ENCODE assay signal across 21 cellular contexts in genomic region chr3:148450819-148451218, GRCh38.
DNase-seq lines count a peak whose midpoint lies in the region; ATAC-seq and TF ChIP-seq lines count a peak whose summit lies in the region.
"Had no signal": no experiment of that assay in that cellular context is flagged by ENCODE, and none has a peak within 500 bp of the region (broad histone marks: within the 10 kb centered on the region; RNA-seq: fewer than 3 reads in every experiment).

No MANE protein-coding gene starts in this region.

- H3K36me3 Mint-ChIP-seq in WTC11 (no peaks in the 10 kb centered on the region), progenitor cell of endocrine pancreas (ENCODE audit: insufficient read depth) (peaks cover 2% of the 10 kb centered on the region)
- no peaks in the 10 kb centered on the region for H3K36me3 Mint-ChIP-seq in activated T-cell treated with anti-CD3 and anti-CD28 coated beads, Interleukin-2, amount 50 U/mL, for 4 hours (ENCODE audit: insufficient read depth)

- H3K36me3 ChIP-seq in Loucy (ENCODE audit: insufficient read depth, low read length): no peaks in the 10 kb centered on the region
- H3K36me3 ChIP-seq: neutrophil had no signal

- ATAC-seq in WTC11: peak; percentile 96
- ATAC-seq in GM18517 (IDR thresholded peaks at IDR 0.05; ENCODE audit: unreplicated experiment): no peak
- ATAC-seq in activated T-cell treated with anti-CD3 and anti-CD28 coated beads, Interleukin-2, amount 50 U/mL, for 4 hours: no peak
- ATAC-seq: activated CD4-positive, CD25-positive, alpha-beta regulatory T cell treated with anti-CD3 and anti-CD28 coated beads, Interleukin-2, amount 50 U/mL, for 24 hours; activated CD8-positive, alpha-beta T cell treated with anti-CD3 and anti-CD28 coated beads for 36 hours; left ventricle myocardium superior; mucosa of descending colon; stimulated activated naive CD8-positive, alpha-beta T cell treated with anti-CD3 and anti-CD28 coated beads, Interleukin-15, amount 100 ng/mL, for 72 hours had no signal

- peak overlapping the region; percentile 28 for H3K4me2 ChIP-seq in Loucy (ENCODE audit: low read depth, low read length, poor library complexity, severe bottlenecking)

- H3K4me1 Mint-ChIP-seq in WTC11: peaks cover 10% of the 10 kb centered on the region
- H3K4me1 Mint-ChIP-seq in progenitor cell of endocrine pancreas (ENCODE audit: low read depth): peaks cover 47% of the 10 kb centered on the region
- no peaks in the 10 kb centered on the region for H3K4me1 Mint-ChIP-seq in activated T-cell treated with anti-CD3 and anti-CD28 coated beads, Interleukin-2, amount 50 U/mL, for 4 hours (ENCODE audit: low read depth)
- H3K4me1 Mint-ChIP-seq: stimulated activated naive CD8-positive, alpha-beta T cell treated with anti-CD3 and anti-CD28 coated beads, Interleukin-15, amount 100 ng/mL, for 72 hours had no signal

- peak overlapping the region; percentile 70 for H2AFZ ChIP-seq in Loucy (ENCODE audit: low read length)

- H3K9me3 ChIP-seq in Loucy (ENCODE audit: insufficient read depth, low read depth, low read length): no peaks in the 10 kb centered on the region
- H3K9me3 ChIP-seq: mucosa of descending colon, neutrophil had no signal

- H3K4me3 Mint-ChIP-seq in WTC11: no peak overlapping the region
- H3K4me3 Mint-ChIP-seq in progenitor cell of endocrine pancreas (ENCODE audit: low read depth): no peak overlapping the region
- H3K4me3 Mint-ChIP-seq in activated T-cell treated with anti-CD3 and anti-CD28 coated beads, Interleukin-2, amount 50 U/mL, for 4 hours: no peak overlapping the region
- H3K4me3 Mint-ChIP-seq: activated CD8-positive, alpha-beta T cell treated with anti-CD3 and anti-CD28 coated beads for 36 hours; stimulated activated naive CD8-positive, alpha-beta T cell treated with anti-CD3 and anti-CD28 coated beads, Interleukin-15, amount 100 ng/mL, for 72 hours had no signal

- TF ChIP-seq CTCF in Loucy (conservative IDR thresholded peaks at IDR 0.05; ENCODE audit: low read length) (no peak), WTC11 (IDR thresholded peaks at IDR 0.05) (no peak), progenitor cell of endocrine pancreas (IDR thresholded peaks at IDR 0.05; ENCODE audit: unreplicated experiment) (no peak)

- no peaks in the 10 kb centered on the region for H3K9me3 Mint-ChIP-seq in WTC11
- peaks cover 3% of the 10 kb centered on the region for H3K9me3 Mint-ChIP-seq in progenitor cell of endocrine pancreas (ENCODE audit: low read depth)
- peaks cover 9% of the 10 kb centered on the region for H3K9me3 Mint-ChIP-seq in activated T-cell treated with anti-CD3 and anti-CD28 coated beads, Interleukin-2, amount 50 U/mL, for 4 hours
- H3K9me3 Mint-ChIP-seq: activated CD8-positive, alpha-beta T cell treated with anti-CD3 and anti-CD28 coated beads for 36 hours had no signal

- H3K4me1 ChIP-seq in Loucy (ENCODE audit: insufficient read depth, low read length, poor library complexity, severe bottlenecking): peaks cover 4% of the 10 kb centered on the region

- CTCF ChIA-PET in WTC11 (lab: Charles Lee): interaction anchor here (0.6 kb wide), 1 partner anchor 71 kb away, joined by 3 read pairs; no protein-coding TSS in a partner anchor

- H3K27me3 Mint-ChIP-seq in WTC11 (ENCODE audit: low read depth): no peaks in the 10 kb centered on the region
- H3K27me3 Mint-ChIP-seq in progenitor cell of endocrine pancreas: no peaks in the 10 kb centered on the region
- no peaks in the 10 kb centered on the region for H3K27me3 Mint-ChIP-seq in activated T-cell treated with anti-CD3 and anti-CD28 coated beads, Interleukin-2, amount 50 U/mL, for 4 hours (ENCODE audit: low read depth)
- H3K27me3 Mint-ChIP-seq: activated CD8-positive, alpha-beta T cell treated with anti-CD3 and anti-CD28 coated beads for 36 hours; stimulated activated naive CD8-positive, alpha-beta T cell treated with anti-CD3 and anti-CD28 coated beads, Interleukin-15, amount 100 ng/mL, for 72 hours had no signal

- H3K27me3 ChIP-seq in Loucy (ENCODE audit: insufficient read depth, low read length, poor library complexity, severe bottlenecking): no peaks in the 10 kb centered on the region
- H3K27me3 ChIP-seq: neutrophil had no signal

- H3K9ac ChIP-seq in Loucy (ENCODE audit: low read depth, low read length, poor library complexity, severe bottlenecking): peak overlapping the region; percentile 31

- POLR2A ChIA-PET in WTC11 (lab: Charles Lee): no interaction called here

- no peaks in the 10 kb centered on the region for H3K79me2 ChIP-seq in Loucy (ENCODE audit: insufficient read depth, low read length)

- DNase-seq in DMS 273 (lab: John Stamatoyannopoulos, UW; ENCODE audit: unreplicated experiment) (peak; percentile 5), DMS 273 treated with DMSO at 0.1 percent for 48 hours (lab: John Stamatoyannopoulos, UW) (no peak), WTC11 (ENCODE audit: low spot score) (no peak), progenitor cell of endocrine pancreas (ENCODE audit: low spot score, unreplicated experiment) (no peak), NCI-H2227 (lab: John Stamatoyannopoulos, UW; ENCODE audit: unreplicated experiment) (no peak)
- DNase-seq in activated T-cell treated with anti-CD3 and anti-CD28 coated beads, Interleukin-2, amount 50 U/mL, for 4 hours: no peak
- DNase-seq: activated CD8-positive, alpha-beta T cell treated with anti-CD3 and anti-CD28 coated beads for 36 hours; activated naive CD4-positive, alpha-beta T cell; cortex of kidney; GF-D8; HCEC 1CT; left ventricle myocardium superior; mucosa of descending colon; retina; stimulated activated CD4-positive, alpha-beta T cell treated with anti-CD3 and anti-CD28 coated beads, Interleukin-4, amount 100 ng/mL, for 4 hours; stimulated activated naive CD8-positive, alpha-beta T cell treated with anti-CD3 and anti-CD28 coated beads, Interleukin-15, amount 100 ng/mL, for 72 hours; trophoblast cell had no signal

- H3K9me2 ChIP-seq in Loucy (replicated peaks; ENCODE audit: low read depth, low read length): no peaks in the 10 kb centered on the region

- H3F3A ChIP-seq in Loucy (ENCODE audit: low read depth): no peaks in the 10 kb centered on the region

- H3K27ac Mint-ChIP-seq in WTC11 (no peak overlapping the region), progenitor cell of endocrine pancreas (peak overlapping the region; percentile 67)
- H3K27ac Mint-ChIP-seq: activated CD8-positive, alpha-beta T cell treated with anti-CD3 and anti-CD28 coated beads for 36 hours; stimulated activated naive CD8-positive, alpha-beta T cell treated with anti-CD3 and anti-CD28 coated beads, Interleukin-15, amount 100 ng/mL, for 72 hours had no signal

- H3K4me3 ChIP-seq in Loucy (ENCODE audit: low read length, poor library complexity, severe bottlenecking): peak overlapping the region; percentile 23
- H3K4me3 ChIP-seq: mucosa of descending colon had no signal

- H4K20me1 ChIP-seq in Loucy (ENCODE audit: insufficient read depth, low read length, poor library complexity, severe bottlenecking): no peaks in the 10 kb centered on the region

TF ChIP-seq in WTC11, 78 proteins besides CTCF, POLR2A, EP300 and RAD21 (continues in another document):
- TF ChIP-seq ZNF532 (CRISPR knock-in tag; IDR thresholded peaks at IDR 0.05; ENCODE audit: borderline replicate concordance): no peak
- no peak for TF ChIP-seq ZNF416 (CRISPR knock-in tag; IDR thresholded peaks at IDR 0.05)
- TF ChIP-seq ZBTB21 (CRISPR knock-in tag; IDR thresholded peaks at IDR 0.05; ENCODE audit: borderline replicate concordance): no peak
- no peak for TF ChIP-seq CREB1 (CRISPR knock-in tag; IDR thresholded peaks at IDR 0.05)
